In the genomic region with DNA sequence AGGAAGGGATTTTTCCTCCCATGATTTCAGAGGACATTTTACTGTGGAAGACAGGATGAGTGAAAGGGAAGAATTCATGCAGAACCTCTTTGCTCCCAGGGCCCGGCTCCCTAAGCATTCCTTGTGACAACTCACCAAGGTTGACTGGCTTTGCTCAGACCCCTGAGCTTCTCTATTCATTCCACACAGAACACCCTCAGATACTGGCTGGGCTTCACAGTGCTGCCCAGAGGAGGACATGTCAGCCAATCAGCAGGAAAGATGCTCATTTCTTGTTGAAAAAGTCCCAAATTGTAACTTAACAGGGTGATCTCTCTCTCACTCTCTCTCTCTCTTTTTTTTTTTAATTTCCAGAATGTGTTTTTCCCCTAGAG, we compare ENCODE assay signal across 17 cellular contexts. TPM values are rescaled to one million over a fixed set of nuclear protein-coding genes. Genes with fewer than 3 reads are reported as not detected.
A peak's percentile ranks its signal among the peaks of the same experiment; 100 is the strongest.
DNase-seq lines count a peak whose midpoint lies in the region; ATAC-seq, FAIRE-seq and TF ChIP-seq lines count a peak whose summit lies in the region.
"Had no signal": no experiment of that assay in that cellular context is flagged by ENCODE, and none has a peak within 500 bp of the region (broad histone marks: within the 10 kb centered on the region; RNA-seq: fewer than 3 reads in every experiment).

No MANE protein-coding gene starts in this region.

- ATAC-seq in HepG2, result peak; percentile 65
- no peak for ATAC-seq in right lobe of liver
- ATAC-seq in GM18867 (IDR thresholded peaks at IDR 0.05; ENCODE audit: unreplicated experiment), result no peak
- ATAC-seq in stimulated activated naive B cell treated with anti-CD40 and anti-IgM and Interleukin-4, amounts not matched to agents 10 μg/mL and 1 μg/mL and 100 μg/mL, for 72 hours (replicated peaks), result no peak
- no peak for ATAC-seq in GM19397 (IDR thresholded peaks at IDR 0.05; ENCODE audit: unreplicated experiment)

- intact Hi-C loops in HepG2 (cut with micrococcal nuclease; ENCODE audit: unreplicated experiment), result no loop called here
- intact Hi-C loops in right lobe of liver (cut with DNase I), result no loop called here

- TF ChIP-seq CTCF in HepG2 (CRISPR knock-in tag; IDR thresholded peaks at IDR 0.05) (no peak), right lobe of liver (IDR thresholded peaks at IDR 0.05) (no peak), osteocyte (IDR thresholded peaks at IDR 0.05) (no peak)

- H3K27ac ChIP-seq in HepG2 (ENCODE audit: extremely low read length, insufficient read depth, low read length) (no peak overlapping the region), right lobe of liver (no peak overlapping the region), epithelial cell of prostate (peak overlapping the region; percentile 54)

- peaks cover 23% of the 10 kb centered on the region for H3K4me1 ChIP-seq in HepG2 (ENCODE audit: insufficient read depth, low read length)
- no peaks in the 10 kb centered on the region for H3K4me1 ChIP-seq in right lobe of liver

- no peak for TF ChIP-seq EP300 in HepG2 (IDR thresholded peaks at IDR 0.05; ENCODE audit: low read depth in 2 of 2, low read length in 2 of 2)
- TF ChIP-seq EP300 in HepG2 (CRISPR knock-in tag; IDR thresholded peaks at IDR 0.05; ENCODE audit: borderline replicate concordance), result no peak

- H3K9me3 ChIP-seq in HepG2 (ENCODE audit: low read length) (no peaks in the 10 kb centered on the region), right lobe of liver (no peaks in the 10 kb centered on the region)
- H3K9me3 ChIP-seq: esophagus muscularis mucosa had no signal

- TF ChIP-seq RAD21 in HepG2 (CRISPR knock-in tag; IDR thresholded peaks at IDR 0.05), result no peak

- CTCF ChIA-PET in HepG2 (lab: Yijun Ruan, JAX; ENCODE audit: low intra/inter-chr PET ratio, low total read pairs), result no interaction called here

- POLR2A ChIA-PET in HepG2 (lab: Yijun Ruan, JAX), result no interaction called here

- H3K36me3 ChIP-seq in HepG2 (replicated peaks in 1 of 2; ENCODE audit: control insufficient read depth in 1 of 2, insufficient read depth in 2 of 2, low read length in 2 of 2), result no peaks in the 10 kb centered on the region
- no peaks in the 10 kb centered on the region for H3K36me3 ChIP-seq in right lobe of liver
- H3K36me3 ChIP-seq: esophagus muscularis mucosa had no signal

- in situ Hi-C loops in HepG2 (cut with HindIII; ENCODE audit: extremely low pct_ligation_motif_present, low pct_unique_long_range_greater_than_20kb), result no loop called here

- no peak overlapping the region for H2AFZ ChIP-seq in HepG2 (ENCODE audit: low read length)

- WGBS in HepG2 (ENCODE audit: low lambda C conversion rate), result 29% methylated on average over 1 of the region's 1 CpG
- no CpG with 5 or more reads among the region's 1 CpG for WGBS in right lobe of liver (ENCODE audit: insufficient coverage, low coverage, low lambda C conversion rate, missing lambda C conversion rate)

- H3K9ac ChIP-seq in HepG2 (ENCODE audit: insufficient read depth, low read depth, low read length), result no peak overlapping the region

- no peaks in the 10 kb centered on the region for H4K20me1 ChIP-seq in HepG2 (ENCODE audit: insufficient read depth, low read length)

- H3K27me3 ChIP-seq in HepG2 (ENCODE audit: control insufficient read depth in 1 of 2, insufficient read depth in 2 of 2, low read length in 2 of 2) (no peaks in the 10 kb centered on the region; a peak in 1 of 5 replicates), right lobe of liver (no peaks in the 10 kb centered on the region)
- H3K27me3 ChIP-seq: esophagus muscularis mucosa had no signal

- H3K9me3 Mint-ChIP-seq in osteocyte (ENCODE audit: unreplicated experiment), result no peaks in the 10 kb centered on the region
- peaks cover 0 to 1% of the 10 kb centered on the region in 2 donors for H3K9me3 Mint-ChIP-seq in stimulated activated naive B cell treated with anti-CD40 and anti-IgM and Interleukin-4, amounts not matched to agents 10 μg/mL and 1 μg/mL and 100 μg/mL, for 72 hours
- H3K9me3 Mint-ChIP-seq: central memory CD8-positive, alpha-beta T cell had no signal

- FAIRE-seq in HepG2 (lab: Jason Lieb, UNC), result no peak
- no peak for FAIRE-seq in GM12891 (lab: Jason Lieb, UNC)
- FAIRE-seq: A204.1 had no signal

- no peaks in the 10 kb centered on the region for H3K27me3 Mint-ChIP-seq in osteocyte (ENCODE audit: unreplicated experiment)
- H3K27me3 Mint-ChIP-seq in stimulated activated naive B cell treated with anti-CD40 and anti-IgM and Interleukin-4, amounts not matched to agents 10 μg/mL and 1 μg/mL and 100 μg/mL, for 72 hours, result peaks cover 12 to 14% of the 10 kb centered on the region in 2 donors

- peak overlapping the region; percentile 56 for H3K4me2 ChIP-seq in HepG2 (ENCODE audit: low read depth, low read length)

- DNase-seq in HepG2 (ENCODE audit: low spot score), result no peak
- no peak for DNase-seq in right lobe of liver
- DNase-seq in epithelial cell of prostate (ENCODE audit: low read depth, low spot score), result no peak
- DNase-seq in osteocyte (ENCODE audit: extremely low spot score, unreplicated experiment), result no peak
- no peak for DNase-seq in stimulated activated naive B cell treated with anti-CD40 and anti-IgM and Interleukin-4, amounts not matched to agents 10 μg/mL and 1 μg/mL and 100 μg/mL, for 72 hours
- DNase-seq in GM12891 (ENCODE audit: insufficient read length, low spot score), result no peak
- DNase-seq: activated naive CD4-positive, alpha-beta T cell treated with anti-CD3 and anti-CD28 coated beads for 36 hours; COR-L47; NCI-H1930; SIG-M5; stimulated activated CD4-positive, alpha-beta T cell treated with anti-CD3 and anti-CD28 coated beads, Interleukin-2, amount 100 ng/mL, for 48 hours; stimulated activated naive CD4-positive, alpha-beta T cell had no signal

- no peaks in the 10 kb centered on the region for H3K4me1 Mint-ChIP-seq in osteocyte (ENCODE audit: unreplicated experiment)
- no peaks in the 10 kb centered on the region for H3K4me1 Mint-ChIP-seq in stimulated activated naive B cell treated with anti-CD40 and anti-IgM and Interleukin-4, amounts not matched to agents 10 μg/mL and 1 μg/mL and 100 μg/mL, for 72 hours
- H3K4me1 Mint-ChIP-seq: central memory CD8-positive, alpha-beta T cell had no signal

- H3K36me3 Mint-ChIP-seq in osteocyte (ENCODE audit: unreplicated experiment), result no peaks in the 10 kb centered on the region
- H3K36me3 Mint-ChIP-seq in stimulated activated naive B cell treated with anti-CD40 and anti-IgM and Interleukin-4, amounts not matched to agents 10 μg/mL and 1 μg/mL and 100 μg/mL, for 72 hours, result no peaks in the 10 kb centered on the region

- no TSS peak for BruUV-seq in HepG2 (replicated peaks; lab: Mats Ljungman, UMichigan)

- H3K27ac Mint-ChIP-seq in osteocyte (ENCODE audit: unreplicated experiment), result peak overlapping the region; percentile 20
- no peak overlapping the region for H3K27ac Mint-ChIP-seq in stimulated activated naive B cell treated with anti-CD40 and anti-IgM and Interleukin-4, amounts not matched to agents 10 μg/mL and 1 μg/mL and 100 μg/mL, for 72 hours
- H3K27ac Mint-ChIP-seq: activated naive CD4-positive, alpha-beta T cell treated with anti-CD3 and anti-CD28 coated beads for 36 hours had no signal

- H3K4me3 Mint-ChIP-seq in osteocyte (ENCODE audit: unreplicated experiment), result no peak overlapping the region
- no peak overlapping the region for H3K4me3 Mint-ChIP-seq in stimulated activated naive B cell treated with anti-CD40 and anti-IgM and Interleukin-4, amounts not matched to agents 10 μg/mL and 1 μg/mL and 100 μg/mL, for 72 hours
- H3K4me3 Mint-ChIP-seq: activated naive CD4-positive, alpha-beta T cell treated with anti-CD3 and anti-CD28 coated beads for 36 hours; central memory CD8-positive, alpha-beta T cell had no signal

- no peaks in the 10 kb centered on the region for H3K79me2 ChIP-seq in HepG2 (ENCODE audit: insufficient read depth, low read length)

- no peak for TF ChIP-seq POLR2A in HepG2 (IDR thresholded peaks at IDR 0.05; ENCODE audit: insufficient read depth in 1 of 2, low read depth in 2 of 2, low read length in 2 of 2)
- no peak for TF ChIP-seq POLR2A in right lobe of liver (IDR thresholded peaks at IDR 0.05)
- no peak for TF ChIP-seq POLR2A in GM12891 (IDR thresholded peaks at IDR 0.05; ENCODE audit: low read depth, low read length)

- H3K4me3 ChIP-seq in HepG2 (replicated peaks in 1 of 3; ENCODE audit: insufficient read depth in 1 of 3, low read depth in 2 of 3, low read length in 3 of 3) (no peak overlapping the region; a peak in 1 of 6 replicates), right lobe of liver (no peak overlapping the region)
- H3K4me3 ChIP-seq: esophagus muscularis mucosa had no signal

TF ChIP-seq in HepG2, 621 proteins besides CTCF, POLR2A, EP300 and RAD21 (continues in another document):
- TF ChIP-seq ZMYM4 (CRISPR knock-in tag; IDR thresholded peaks at IDR 0.05) (no peak), HMG20A (CRISPR knock-in tag; IDR thresholded peaks at IDR 0.05; ENCODE audit: borderline replicate concordance) (no peak)

TF ChIP-seq in GM12891, 5 proteins besides CTCF, POLR2A, EP300 and RAD21 (continues in another document):
- TF ChIP-seq POLR2AphosphoS5 (IDR thresholded peaks at IDR 0.05; ENCODE audit: low read depth, low read length) (no peak), TAF1 (IDR thresholded peaks at IDR 0.05; ENCODE audit: low read depth, low read length) (no peak)

RNA-seq across cellular contexts. Expression of a gene that starts 43.7 kb away (rescaled TPM):
- total RNA-seq in HepG2 (2016; rRNA removed; fragmentation: Illumina TruSeq; extraction: Trizol) (not detected in 2 replicates), right lobe of liver (1 to 10 TPM in 1 of 6 experiments, under 1 TPM in 5; 0.18 to 1.2 (median 0.54) TPM), osteocyte (19.2 and 23.3 TPM in 2 replicates)
- not detected in 2 replicates for total RNA-seq in HepG2 (2016; cell fraction: cytosol; rRNA removed; fragmentation: Illumina TruSeq; extraction: Trizol; ENCODE audit: low read depth)
- total RNA-seq in HepG2 (2016; cell fraction: insoluble cytoplasmic fraction; rRNA removed; fragmentation: Illumina TruSeq; extraction: Trizol), result not detected in 2 replicates
- not detected in 2 replicates for total RNA-seq in HepG2 (2016; cell fraction: membrane; rRNA removed; fragmentation: Illumina TruSeq; extraction: Trizol)
- total RNA-seq in HepG2 (2016; cell fraction: nucleus; rRNA removed; fragmentation: Illumina TruSeq; extraction: Trizol), result not detected in 2 replicates
- not detected in 2 replicates for polyA plus RNA-seq in HepG2 (2011; rRNA removed)
- polyA plus RNA-seq in HepG2 (2011; cell fraction: cytosol; rRNA removed), result not detected in 2 replicates
- polyA plus RNA-seq in HepG2 (2011; cell fraction: nucleus; rRNA removed), result not detected in 2 replicates
- polyA plus RNA-seq in HepG2 (2012), result not detected in 2 replicates
- polyA plus RNA-seq in HepG2 (2016; cell fraction: cytosol; fragmentation: Illumina TruSeq; extraction: Trizol; ENCODE audit: low read depth), result not detected in 2 replicates
- not detected in 2 replicates for polyA plus RNA-seq in HepG2 (2016; cell fraction: insoluble cytoplasmic fraction; fragmentation: Illumina TruSeq; extraction: Trizol; ENCODE audit: low read depth)
- not detected in 2 replicates for polyA plus RNA-seq in HepG2 (2016; cell fraction: membrane; fragmentation: Illumina TruSeq; extraction: Trizol; ENCODE audit: low read depth)
- polyA plus RNA-seq in HepG2 (2016; cell fraction: nucleus; fragmentation: Illumina TruSeq; extraction: Trizol; ENCODE audit: insufficient read depth, low read depth), result not detected in 2 replicates
- not detected in 2 replicates for polyA minus RNA-seq in HepG2 (2011; rRNA and poly(A)+ RNA removed; ENCODE audit: low replicate concordance)
- polyA minus RNA-seq in HepG2 (2011; cell fraction: cytosol; rRNA and poly(A)+ RNA removed), result not detected in 2 replicates
- polyA minus RNA-seq in HepG2 (2011; cell fraction: nucleus; rRNA and poly(A)+ RNA removed), result not detected in 2 replicates
- polyA plus RNA-seq in GM12891 (2012; ENCODE audit: low read depth, missing spikeins), result 0.39 TPM
- total RNA-seq: activated naive CD4-positive, alpha-beta T cell treated with anti-CD3 and anti-CD28 coated beads for 36 hours had no signal
